Comparison of ENCODE assay signal across 7 cellular contexts in the genomic region with DNA sequence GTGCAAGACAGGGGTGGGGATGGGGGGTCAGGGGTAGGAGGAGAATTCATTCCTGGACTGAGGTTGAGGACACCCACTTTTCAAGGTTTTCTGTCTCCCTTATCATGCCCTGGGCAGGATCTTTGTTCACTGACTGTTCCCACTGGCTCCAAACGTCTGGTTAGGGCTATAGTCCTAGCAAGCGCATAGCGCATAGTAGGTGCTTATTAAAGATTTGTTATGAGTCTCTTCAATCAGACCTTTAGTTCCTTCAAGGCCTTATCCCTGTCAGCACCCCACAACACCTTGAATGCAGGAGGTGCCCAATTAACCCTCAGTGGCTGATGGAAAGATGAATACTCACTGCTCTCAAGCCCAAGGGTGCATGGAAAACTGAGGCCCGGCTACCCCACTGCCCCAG.
DNase-seq lines count a peak whose midpoint lies in the region; ATAC-seq and TF ChIP-seq lines count a peak whose summit lies in the region.

No MANE protein-coding gene starts in this region.

- H3K9me3 ChIP-seq in spleen: no peaks in the 10 kb centered on the region

- intact Hi-C loops in spleen (cut with DNase I; ENCODE audit: low total_unique reads): no loop called here

- DNase-seq in HFF-Myc (ENCODE audit: extremely low read depth, low read depth) (no peak), foreskin keratinocyte (no peak), spleen (no peak), middle frontal gyrus (ENCODE audit: extremely low spot score, low spot score) (no peak), T1000 (lab: John Stamatoyannopoulos, UW) (no peak)

- H3K4me1 ChIP-seq in foreskin keratinocyte (peaks cover 26% of the 10 kb centered on the region), spleen (peaks cover 19 to 47% (median 34%) of the 10 kb centered on the region in 6 donors)

- no peaks in the 10 kb centered on the region for H3K9me3 Mint-ChIP-seq in activated T-helper 17 cell treated with anti-CD3 and anti-CD28 coated beads, Interleukin-2, amount 50 U/mL, for 72 hours

- H3K27ac ChIP-seq in foreskin keratinocyte (peak overlapping the region; percentile 67), spleen (peak overlapping the region; percentile 53 to 81 (median 74))

- no peak for TF ChIP-seq POLR2A in spleen (IDR thresholded peaks at IDR 0.05)
- no peak for TF ChIP-seq POLR2A in GM18505 (IDR thresholded peaks at IDR 0.05; ENCODE audit: borderline replicate concordance, extremely low read depth, insufficient read depth, insufficient read length)

- no peaks in the 10 kb centered on the region for H3K36me3 ChIP-seq in spleen

- H3K27ac Mint-ChIP-seq in activated T-helper 17 cell treated with anti-CD3 and anti-CD28 coated beads, Interleukin-2, amount 50 U/mL, for 72 hours: peak overlapping the region; percentile 96

- no peaks in the 10 kb centered on the region for H3K27me3 ChIP-seq in foreskin keratinocyte
- H3K27me3 ChIP-seq in spleen (replicated peaks in 1 of 7): no peaks in the 10 kb centered on the region

- H3K4me3 ChIP-seq in HFF-Myc (replicated peaks; ENCODE audit: low read depth, low read length): peak overlapping the region; percentile 57
- peak overlapping the region in 6 of 8 donors; percentile 10 to 59 (median 24) for H3K4me3 ChIP-seq in spleen

- ATAC-seq in activated T-helper 17 cell treated with anti-CD3 and anti-CD28 coated beads, Interleukin-2, amount 50 U/mL, for 72 hours (replicated peaks): no peak
- ATAC-seq in foreskin keratinocyte (no peak), GM18505 (IDR thresholded peaks at IDR 0.05; ENCODE audit: unreplicated experiment) (no peak)

- peak overlapping the region; percentile 88 for H3K4me3 Mint-ChIP-seq in activated T-helper 17 cell treated with anti-CD3 and anti-CD28 coated beads, Interleukin-2, amount 50 U/mL, for 72 hours

- H3K36me3 Mint-ChIP-seq in activated T-helper 17 cell treated with anti-CD3 and anti-CD28 coated beads, Interleukin-2, amount 50 U/mL, for 72 hours (ENCODE audit: low read depth): no peaks in the 10 kb centered on the region

- H3K4me1 Mint-ChIP-seq in activated T-helper 17 cell treated with anti-CD3 and anti-CD28 coated beads, Interleukin-2, amount 50 U/mL, for 72 hours: no peaks in the 10 kb centered on the region

- no peaks in the 10 kb centered on the region for H3K27me3 Mint-ChIP-seq in activated T-helper 17 cell treated with anti-CD3 and anti-CD28 coated beads, Interleukin-2, amount 50 U/mL, for 72 hours

- TF ChIP-seq CTCF in HFF-Myc (IDR thresholded peaks at IDR 0.05; ENCODE audit: low read depth, low read length, missing control alignments): no peak
- no peak for TF ChIP-seq CTCF in foreskin keratinocyte (conservative IDR thresholded peaks at IDR 0.05)
- no peak for TF ChIP-seq CTCF in spleen (IDR thresholded peaks at IDR 0.05 in 8 of 11, conservative IDR thresholded peaks at IDR 0.05 in 3 of 11)

- 51 to 63% (median 56%) methylated on average over 4 of the region's 4 CpGs for WGBS in spleen, 5 donors
